22 cellular contexts compared by ENCODE assay signal in the genomic region with DNA sequence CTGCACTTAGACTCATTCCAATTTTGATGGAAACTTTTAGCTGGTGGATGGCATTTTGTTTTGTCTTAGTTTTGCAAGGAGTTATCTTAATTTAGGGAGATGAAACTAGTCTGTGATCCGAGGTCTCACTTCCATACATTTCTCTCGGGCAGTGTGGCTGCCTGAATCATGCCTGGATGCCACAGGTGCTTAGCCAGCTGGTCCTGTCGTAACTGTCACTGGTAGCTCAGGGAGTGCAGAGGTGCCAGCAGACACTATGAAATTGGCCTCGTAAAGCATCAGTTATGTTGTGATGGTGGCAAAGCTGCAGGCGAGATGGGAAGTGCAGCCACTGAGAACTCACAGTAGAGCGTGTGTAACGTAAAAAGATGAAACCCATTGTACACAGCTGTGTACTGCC.
"Had no signal": no experiment of that assay in that cellular context is flagged by ENCODE, and none has a peak within 500 bp of the region (broad histone marks: within the 10 kb centered on the region; RNA-seq: fewer than 3 reads in every experiment).

No MANE protein-coding gene starts in this region.

- H3K36me3 ChIP-seq: esophagus muscularis mucosa, gastroesophageal sphincter, neutrophil, stomach, thoracic aorta, uterus had no signal

- H3K27ac ChIP-seq: hepatocyte, neutrophil, skin epidermis, thoracic aorta had no signal

- H3K4me2 ChIP-seq: hepatocyte had no signal

- FAIRE-seq: endometrium, kidney had no signal

- H3K9me3 ChIP-seq: esophagus muscularis mucosa, gastroesophageal sphincter, neutrophil, stomach, thoracic aorta, uterus had no signal

- DNase-seq: cortex of kidney; effector memory CD4-positive, alpha-beta T cell; kidney; left cardiac atrium; left ventricle myocardium superior; mesendoderm; naive B cell; nephron progenitor cell; stimulated activated CD4-positive, alpha-beta T cell treated with anti-CD3 and anti-CD28 coated beads, Interleukin-2, amount 100 ng/mL, for 24 hours; stimulated activated CD4-positive, alpha-beta T cell treated with anti-CD3 and anti-CD28 coated beads, Interleukin-4, amount 100 ng/mL, for 4 hours; stimulated activated naive CD4-positive, alpha-beta T cell; stomach; substantia nigra; uterus had no signal

- H2AFZ ChIP-seq: hepatocyte had no signal

- H3K4me3 ChIP-seq: esophagus muscularis mucosa, gastroesophageal sphincter, hepatocyte, lung, skin epidermis, stomach, thoracic aorta, uterus had no signal

- H3K27me3 ChIP-seq: esophagus muscularis mucosa, gastroesophageal sphincter, hepatocyte, neutrophil, stomach, uterus had no signal

- ATAC-seq: gastroesophageal sphincter had no signal
